3 cellular contexts compared by ENCODE assay signal in genomic region chr7:44597181-44597580, GRCh38. TPM values are rescaled to one million over a fixed set of nuclear protein-coding genes. Genes with fewer than 3 reads are reported as not detected.
"Had no signal": no experiment of that assay in that cellular context is flagged by ENCODE, and none has a peak within 500 bp of the region (broad histone marks: within the 10 kb centered on the region; RNA-seq: fewer than 3 reads in every experiment).

No MANE protein-coding gene starts in this region.

RNA-seq across cellular contexts. Expression of gene NPC1L1, which starts 56.1 kb away (rescaled TPM):
- total RNA-seq: LHCN-M2, M059J, NCI-H460 had no signal
